In the genomic region with DNA sequence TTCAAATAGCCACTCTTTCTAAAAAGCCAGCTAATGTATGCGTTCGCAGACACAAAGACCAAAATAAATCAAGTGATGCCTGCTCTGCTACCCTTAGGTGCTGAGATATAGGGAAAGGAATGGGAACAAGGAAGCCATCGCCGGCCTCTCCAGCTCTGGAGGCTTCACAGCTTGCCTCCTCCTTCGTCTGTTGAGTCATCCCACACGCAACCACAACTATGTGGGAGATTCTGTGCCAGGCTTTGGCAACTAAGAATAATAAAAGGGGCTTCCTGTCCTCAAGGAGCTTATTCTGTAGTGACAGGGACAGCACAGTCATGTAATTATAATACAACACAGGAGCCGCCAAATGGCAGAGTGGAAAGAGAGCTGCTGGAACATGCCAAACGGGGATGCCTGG, we compare ENCODE assay signal across 20 cellular contexts. TPM values are rescaled to one million over a fixed set of nuclear protein-coding genes. Genes with fewer than 3 reads are reported as not detected.
DNase-seq lines count a peak whose midpoint lies in the region; ATAC-seq and TF ChIP-seq lines count a peak whose summit lies in the region.
"Had no signal": no experiment of that assay in that cellular context is flagged by ENCODE, and none has a peak within 500 bp of the region (broad histone marks: within the 10 kb centered on the region; RNA-seq: fewer than 3 reads in every experiment).

No MANE protein-coding gene starts in this region.

- intact Hi-C loops in activated CD4-positive, alpha-beta T cell treated with anti-CD3 and anti-CD28 coated beads, Interleukin-2, amount 10 ng/mL, durations not matched to agents 24 days and 14 days (cut with micrococcal nuclease): no loop called here

- H3K9me3 Mint-ChIP-seq in chondrocyte (ENCODE audit: low read depth): peaks cover 13% of the 10 kb centered on the region
- peaks cover 16% of the 10 kb centered on the region for H3K9me3 Mint-ChIP-seq in activated CD4-positive, alpha-beta T cell treated with anti-CD3 and anti-CD28 coated beads, Interleukin-2, amount 10 ng/mL, durations not matched to agents 24 days and 14 days

- no peak for TF ChIP-seq CTCF in chondrocyte (IDR thresholded peaks at IDR 0.05)
- TF ChIP-seq CTCF in coronary artery (IDR thresholded peaks at IDR 0.05): no peak
- TF ChIP-seq CTCF in BE2C (IDR thresholded peaks at IDR 0.05; ENCODE audit: low read depth, low read length): no peak

- peak overlapping the region; percentile 8 for H3K27ac Mint-ChIP-seq in chondrocyte (ENCODE audit: unreplicated experiment)
- H3K27ac Mint-ChIP-seq in activated CD4-positive, alpha-beta T cell treated with anti-CD3 and anti-CD28 coated beads, Interleukin-2, amount 10 ng/mL, durations not matched to agents 24 days and 14 days: no peak overlapping the region
- H3K27ac Mint-ChIP-seq: activated CD8-positive, alpha-beta T cell treated with anti-CD3 and anti-CD28 coated beads for 36 hours; stimulated activated naive CD8-positive, alpha-beta T cell treated with anti-CD3 and anti-CD28 coated beads, Interleukin-15, amount 100 ng/mL, for 72 hours had no signal

- no peak for ATAC-seq in GM19397 (IDR thresholded peaks at IDR 0.05; ENCODE audit: unreplicated experiment)
- ATAC-seq: activated CD8-positive, alpha-beta T cell treated with anti-CD3 and anti-CD28 coated beads for 36 hours; Panc1; right cardiac atrium; stimulated activated naive CD8-positive, alpha-beta T cell treated with anti-CD3 and anti-CD28 coated beads, Interleukin-15, amount 100 ng/mL, for 72 hours had no signal

- no peaks in the 10 kb centered on the region for H3K36me3 ChIP-seq in BE2C
- H3K36me3 ChIP-seq: colonic mucosa, neutrophil had no signal

- no peaks in the 10 kb centered on the region for H3K4me1 ChIP-seq in BE2C
- H3K4me1 ChIP-seq: colonic mucosa had no signal

- no peak overlapping the region for H3K4me3 Mint-ChIP-seq in chondrocyte (ENCODE audit: unreplicated experiment)
- no peak overlapping the region for H3K4me3 Mint-ChIP-seq in activated CD4-positive, alpha-beta T cell treated with anti-CD3 and anti-CD28 coated beads, Interleukin-2, amount 10 ng/mL, durations not matched to agents 24 days and 14 days
- H3K4me3 Mint-ChIP-seq: activated CD8-positive, alpha-beta T cell treated with anti-CD3 and anti-CD28 coated beads for 36 hours; stimulated activated naive CD8-positive, alpha-beta T cell treated with anti-CD3 and anti-CD28 coated beads, Interleukin-15, amount 100 ng/mL, for 72 hours had no signal

- peaks cover 10% of the 10 kb centered on the region for H3K36me3 Mint-ChIP-seq in chondrocyte (ENCODE audit: low read depth)
- H3K36me3 Mint-ChIP-seq in activated CD4-positive, alpha-beta T cell treated with anti-CD3 and anti-CD28 coated beads, Interleukin-2, amount 10 ng/mL, durations not matched to agents 24 days and 14 days (ENCODE audit: low read depth): no peaks in the 10 kb centered on the region

- H3K9me3 ChIP-seq in BE2C: no peaks in the 10 kb centered on the region; the same call in none of the 2 replicates
- H3K9me3 ChIP-seq: colonic mucosa, neutrophil had no signal

- H3K27me3 ChIP-seq in BE2C: peaks cover 13% of the 10 kb centered on the region
- H3K27me3 ChIP-seq: colonic mucosa had no signal

- DNase-seq in EH (ENCODE audit: low read depth): peak; percentile 68
- DNase-seq in NCI-H226: peak; percentile 72
- DNase-seq in chondrocyte (ENCODE audit: low spot score): no peak
- peak; percentile 61 for DNase-seq in kidney tubule cell (ENCODE audit: low spot score)
- no peak for DNase-seq in activated CD4-positive, alpha-beta T cell treated with anti-CD3 and anti-CD28 coated beads, Interleukin-2, amount 10 ng/mL, durations not matched to agents 24 days and 14 days
- no peak for DNase-seq in coronary artery (ENCODE audit: low spot score)
- DNase-seq in BE2C: no peak
- DNase-seq: activated CD8-positive, alpha-beta T cell treated with anti-CD3 and anti-CD28 coated beads for 36 hours; colonic mucosa; H7; midbrain; NCI-H2081 treated with DMSO at 0.1 percent for 48 hours; NCI-H524 treated with DMSO at 0.1 percent for 48 hours; right cardiac atrium; stimulated activated naive CD8-positive, alpha-beta T cell treated with anti-CD3 and anti-CD28 coated beads, Interleukin-15, amount 100 ng/mL, for 72 hours had no signal

- no peak overlapping the region for H3K27ac ChIP-seq in coronary artery
- H3K27ac ChIP-seq: colonic mucosa, neutrophil, VCaP had no signal

- H3K4me1 Mint-ChIP-seq in chondrocyte (ENCODE audit: low read depth): peaks cover 3% of the 10 kb centered on the region
- peaks cover 2% of the 10 kb centered on the region for H3K4me1 Mint-ChIP-seq in activated CD4-positive, alpha-beta T cell treated with anti-CD3 and anti-CD28 coated beads, Interleukin-2, amount 10 ng/mL, durations not matched to agents 24 days and 14 days
- H3K4me1 Mint-ChIP-seq: stimulated activated naive CD8-positive, alpha-beta T cell treated with anti-CD3 and anti-CD28 coated beads, Interleukin-15, amount 100 ng/mL, for 72 hours had no signal

- H3K4me3 ChIP-seq in coronary artery: no peak overlapping the region
- H3K4me3 ChIP-seq in BE2C (ENCODE audit: low read depth, low read length): no peak overlapping the region
- H3K4me3 ChIP-seq: colonic mucosa had no signal

- H3K27me3 Mint-ChIP-seq in chondrocyte (ENCODE audit: low read depth): peaks cover 2% of the 10 kb centered on the region
- peaks cover 5% of the 10 kb centered on the region for H3K27me3 Mint-ChIP-seq in activated CD4-positive, alpha-beta T cell treated with anti-CD3 and anti-CD28 coated beads, Interleukin-2, amount 10 ng/mL, durations not matched to agents 24 days and 14 days

RNA-seq across cellular contexts. Expression of gene SLC22A23, which starts 27.4 kb away (rescaled TPM):
- total RNA-seq in chondrocyte: 10.9 to 36.4 TPM (median 35.8 TPM) in 3 replicates
- total RNA-seq in activated CD4-positive, alpha-beta T cell treated with anti-CD3 and anti-CD28 coated beads, Interleukin-2, amount 10 ng/mL, durations not matched to agents 24 days and 14 days: 0.07 and 0.12 TPM in 2 replicates
- 4.8 TPM for polyA plus RNA-seq in BE2C (2012; ENCODE audit: insufficient read depth, insufficient read length, low read depth)
- polyA plus RNA-seq: AG04450 had no signal

Comparison
In these comparisons a context has a peak if more than half of its experiments do, and no peak if none do; other contexts are left out.
1. DNase-seq: peak in EH (single experiment), NCI-H226 (single experiment) and kidney tubule cell (single experiment); none in chondrocyte (single experiment), activated CD4-positive, alpha-beta T cell treated with anti-CD3 and anti-CD28 coated beads, Interleukin-2, amount 10 ng/mL, durations not matched to agents 24 days and 14 days (single experiment), coronary artery (single experiment) and BE2C (single experiment).
2. RNA of gene SLC22A23, which starts 27.4 kb away (total RNA-seq): 10.9 to 36.4 TPM in chondrocyte; 0.07 to 0.12 TPM in activated CD4-positive, alpha-beta T cell treated with anti-CD3 and anti-CD28 coated beads, Interleukin-2, amount 10 ng/mL, durations not matched to agents 24 days and 14 days; every median in the first group is over 10 times any median in the second.